ENCODE assay signal across 6 cellular contexts in genomic region chr15:66467162-66468040, GRCh38. TPM values are rescaled to one million over a fixed set of nuclear protein-coding genes. Genes with fewer than 3 reads are reported as not detected.
DNase-seq lines count a peak whose midpoint lies in the region; ATAC-seq and TF ChIP-seq lines count a peak whose summit lies in the region.
"Not testable (repeated sequence)": the region's sequence is repeated elsewhere in the genome, so short reads cannot be mapped to it uniquely, and the experiment has no call there.

No MANE protein-coding gene starts in this region.

- not testable (repeated sequence) for DNase-seq in CD4-positive, alpha-beta memory T cell; T-helper 17 cell; endodermal cell; left lobe of liver (ENCODE audit: low spot score); naive thymus-derived CD4-positive, alpha-beta T cell
- DNase-seq in activated T-cell treated with anti-CD3 and anti-CD28 coated beads, Interleukin-2, amount 50 U/mL, for 24 hours, result peak; percentile 2

- TF ChIP-seq CTCF in endodermal cell (conservative IDR thresholded peaks at IDR 0.05), result not testable (repeated sequence)

- not testable (repeated sequence) for H3K27me3 Mint-ChIP-seq in CD4-positive, alpha-beta memory T cell; T-helper 17 cell; activated T-cell treated with anti-CD3 and anti-CD28 coated beads, Interleukin-2, amount 50 U/mL, for 24 hours; endodermal cell (ENCODE audit: insufficient read depth); naive thymus-derived CD4-positive, alpha-beta T cell

- CTCF ChIA-PET in CD4-positive, alpha-beta memory T cell (lab: Charles Lee; ENCODE audit: partially characterized antibody), result interaction anchor here (1.0 kb wide), 1 partner anchor 73 kb away, joined by 4 read pairs; no protein-coding TSS in a partner anchor
- CTCF ChIA-PET in naive thymus-derived CD4-positive, alpha-beta T cell (lab: Charles Lee), result not testable (repeated sequence)

- peaks cover 8 to 15% of the 10 kb centered on the region in 2 donors for H3K36me3 Mint-ChIP-seq in CD4-positive, alpha-beta memory T cell
- H3K36me3 Mint-ChIP-seq in T-helper 17 cell (ENCODE audit: low read depth), result not testable (repeated sequence)
- H3K36me3 Mint-ChIP-seq in activated T-cell treated with anti-CD3 and anti-CD28 coated beads, Interleukin-2, amount 50 U/mL, for 24 hours (ENCODE audit: low read depth), result peaks cover 81% of the 10 kb centered on the region
- H3K36me3 Mint-ChIP-seq in endodermal cell (ENCODE audit: low read depth), result peaks cover 49% of the 10 kb centered on the region
- peaks cover 0 to 25% (median 23%) of the 10 kb centered on the region in 5 donors for H3K36me3 Mint-ChIP-seq in naive thymus-derived CD4-positive, alpha-beta T cell

- not testable (repeated sequence) for ATAC-seq in T-helper 17 cell; naive thymus-derived CD4-positive, alpha-beta T cell
- peak; percentile 87 for ATAC-seq in left lobe of liver

- H3K9ac ChIP-seq in endodermal cell (ENCODE audit: extremely low read depth, low read length, poor library complexity, severe bottlenecking), result not testable (repeated sequence)

- not testable (repeated sequence) for H3K4me3 Mint-ChIP-seq in CD4-positive, alpha-beta memory T cell; T-helper 17 cell; activated T-cell treated with anti-CD3 and anti-CD28 coated beads, Interleukin-2, amount 50 U/mL, for 24 hours; endodermal cell; naive thymus-derived CD4-positive, alpha-beta T cell

- peak overlapping the region in 4 of 7 donors; percentile 29 to 62 (median 52) for H3K27ac Mint-ChIP-seq in CD4-positive, alpha-beta memory T cell
- peak overlapping the region; percentile 43 for H3K27ac Mint-ChIP-seq in T-helper 17 cell
- H3K27ac Mint-ChIP-seq in activated T-cell treated with anti-CD3 and anti-CD28 coated beads, Interleukin-2, amount 50 U/mL, for 24 hours; endodermal cell: not testable (repeated sequence)
- H3K27ac Mint-ChIP-seq in naive thymus-derived CD4-positive, alpha-beta T cell, result peak overlapping the region in 7 of 9 donors; percentile 14 to 53 (median 36)

- WGBS in endodermal cell (ENCODE audit: insufficient coverage in 1 of 2, insufficient read length in 1 of 2), 2 experiments, result 95% methylated on average over 7 to 10 of the region's 11 CpGs

- not testable (repeated sequence) for H3K9me3 ChIP-seq in CD4-positive, alpha-beta memory T cell (ENCODE audit: control insufficient read depth in 1 of 2, low read length in 2 of 2); T-helper 17 cell (ENCODE audit: control insufficient read depth, low read length, poor library complexity, severe bottlenecking); naive thymus-derived CD4-positive, alpha-beta T cell (ENCODE audit: control insufficient read depth in 2 of 3, low read length in 3 of 3)
- peaks cover 46% of the 10 kb centered on the region for H3K9me3 ChIP-seq in endodermal cell (ENCODE audit: control insufficient read depth, low read length)

- peaks cover 15 to 39% (median 26%) of the 10 kb centered on the region in 4 donors for H3K4me1 Mint-ChIP-seq in CD4-positive, alpha-beta memory T cell
- H3K4me1 Mint-ChIP-seq in T-helper 17 cell (peaks cover 14% of the 10 kb centered on the region), endodermal cell (peaks cover 43% of the 10 kb centered on the region)
- peaks cover 40% of the 10 kb centered on the region for H3K4me1 Mint-ChIP-seq in activated T-cell treated with anti-CD3 and anti-CD28 coated beads, Interleukin-2, amount 50 U/mL, for 24 hours (ENCODE audit: low read depth)
- peaks cover 19 to 49% (median 29%) of the 10 kb centered on the region in 7 donors for H3K4me1 Mint-ChIP-seq in naive thymus-derived CD4-positive, alpha-beta T cell

- H3K9me3 Mint-ChIP-seq in CD4-positive, alpha-beta memory T cell; activated T-cell treated with anti-CD3 and anti-CD28 coated beads, Interleukin-2, amount 50 U/mL, for 24 hours; naive thymus-derived CD4-positive, alpha-beta T cell: not testable (repeated sequence)
- H3K9me3 Mint-ChIP-seq in endodermal cell, result peaks cover 43% of the 10 kb centered on the region

- intact Hi-C loops in CD4-positive, alpha-beta memory T cell (cut with micrococcal nuclease); naive thymus-derived CD4-positive, alpha-beta T cell (cut with micrococcal nuclease): not testable (repeated sequence)

- not testable (repeated sequence) for H3K27me3 ChIP-seq in CD4-positive, alpha-beta memory T cell (ENCODE audit: insufficient read depth, low read length); endodermal cell (ENCODE audit: control insufficient read depth, insufficient read depth, low read length, poor library complexity, severe bottlenecking); naive thymus-derived CD4-positive, alpha-beta T cell (ENCODE audit: control insufficient read depth in 2 of 2, insufficient read depth in 2 of 2, low read length in 2 of 2)

- H3K36me3 ChIP-seq in CD4-positive, alpha-beta memory T cell (ENCODE audit: insufficient read depth, low read length); naive thymus-derived CD4-positive, alpha-beta T cell (ENCODE audit: control insufficient read depth in 2 of 3, insufficient read depth in 3 of 3, low read length in 3 of 3): not testable (repeated sequence)
- H3K36me3 ChIP-seq in endodermal cell (ENCODE audit: control insufficient read depth, insufficient read depth, low read length), result peaks cover 47% of the 10 kb centered on the region

- not testable (repeated sequence) for H3K27ac ChIP-seq in CD4-positive, alpha-beta memory T cell (ENCODE audit: low read depth, low read length); endodermal cell (ENCODE audit: low read depth, low read length); naive thymus-derived CD4-positive, alpha-beta T cell (ENCODE audit: low read depth, low read length)

- peaks cover 23% of the 10 kb centered on the region for H3K4me1 ChIP-seq in CD4-positive, alpha-beta memory T cell (ENCODE audit: insufficient read depth, low read length)
- H3K4me1 ChIP-seq in endodermal cell (ENCODE audit: control insufficient read depth, insufficient read depth, low read length), result not testable (repeated sequence)
- H3K4me1 ChIP-seq in naive thymus-derived CD4-positive, alpha-beta T cell (ENCODE audit: control insufficient read depth in 2 of 2, insufficient read depth in 2 of 2, low read length in 2 of 2), result peaks cover 13 to 16% of the 10 kb centered on the region in 2 donors

- not testable (repeated sequence) for H3K4me3 ChIP-seq in CD4-positive, alpha-beta memory T cell (ENCODE audit: low read length in 2 of 2); naive thymus-derived CD4-positive, alpha-beta T cell (ENCODE audit: low read length)
- H3K4me3 ChIP-seq in endodermal cell (ENCODE audit: low read length), result peak overlapping the region; percentile 73

- POLR2A ChIA-PET in CD4-positive, alpha-beta memory T cell (lab: Charles Lee; ENCODE audit: partially characterized antibody), result interaction anchor here (0.6 to 1.3 kb wide), 3 partner anchors 29 to 270 kb away, joined by 3 to 5 read pairs (median 3); no protein-coding TSS in a partner anchor
- POLR2A ChIA-PET in naive thymus-derived CD4-positive, alpha-beta T cell (lab: Charles Lee), result interaction anchor here (1.3 kb wide), 1 partner anchor 79 kb away, joined by 3 read pairs; no protein-coding TSS in a partner anchor

RNA-seq across cellular contexts. Expression of gene SNAPC5, which starts 30.2 kb away (rescaled TPM):
- 10 to 100 TPM; 32.5 to 36.6 TPM for total RNA-seq in CD4-positive, alpha-beta memory T cell
- 10 to 100 TPM; 58.2 to 76.1 TPM for polyA plus RNA-seq in CD4-positive, alpha-beta memory T cell
- total RNA-seq in T-helper 17 cell (10 to 100 TPM; 15.1 to 20.5 TPM), endodermal cell (10 to 100 TPM; 25.4 to 27.4 TPM), left lobe of liver (16.3 TPM)
- 22.0 TPM for polyA plus RNA-seq in endodermal cell (2013, experiment 1 of 2)
- 25.3 TPM for polyA plus RNA-seq in endodermal cell (2013, experiment 2 of 2)
- total RNA-seq in naive thymus-derived CD4-positive, alpha-beta T cell, result 10 to 100 TPM; 20.4 to 35.9 (median 25.0) TPM
- 10 to 100 TPM; 66.9 to 77.6 TPM for polyA plus RNA-seq in naive thymus-derived CD4-positive, alpha-beta T cell

RNA-seq across cellular contexts. Expression of gene RPL4, which starts 37.3 kb away (rescaled TPM):
- total RNA-seq in CD4-positive, alpha-beta memory T cell, result 1,000 to 10,000 TPM; 3,820 to 4,004 TPM
- 1,000 to 10,000 TPM; 1,070 to 1,459 TPM for polyA plus RNA-seq in CD4-positive, alpha-beta memory T cell
- total RNA-seq in T-helper 17 cell (1,000 to 10,000 TPM; 3,651 to 3,689 TPM), endodermal cell (1,000 to 10,000 TPM; 2,700 to 3,227 TPM), left lobe of liver (753 TPM)
- polyA plus RNA-seq in endodermal cell (2013, experiment 1 of 2), result 4,331 TPM
- 4,059 TPM for polyA plus RNA-seq in endodermal cell (2013, experiment 2 of 2)
- total RNA-seq in naive thymus-derived CD4-positive, alpha-beta T cell, result 1,000 to 10,000 TPM; 2,229 to 4,292 (median 4,136) TPM
- polyA plus RNA-seq in naive thymus-derived CD4-positive, alpha-beta T cell, result 1,000 to 10,000 TPM in 1 of 2 donors, 100 to 1,000 TPM in 1; 898 to 1,586 TPM

RNA-seq across cellular contexts. Expression of gene ZWILCH, which starts 37.7 kb away (rescaled TPM):
- total RNA-seq in CD4-positive, alpha-beta memory T cell, result 1 to 10 TPM; 5.1 to 6.5 TPM
- polyA plus RNA-seq in CD4-positive, alpha-beta memory T cell, result 1 to 10 TPM; 6.2 to 7.2 TPM
- 10 to 100 TPM in 1 of 2 donors, 1 to 10 TPM in 1; 5.6 to 10.5 TPM for total RNA-seq in T-helper 17 cell
- 10 to 100 TPM; 37.3 to 44.2 TPM for total RNA-seq in endodermal cell
- 41.3 TPM for polyA plus RNA-seq in endodermal cell (2013, experiment 1 of 2)
- 36.1 TPM for polyA plus RNA-seq in endodermal cell (2013, experiment 2 of 2)
- 3.3 TPM for total RNA-seq in left lobe of liver
- 10 to 100 TPM in 1 of 5 experiments, 1 to 10 TPM in 4; 5.6 to 20.3 (median 6.8) TPM for total RNA-seq in naive thymus-derived CD4-positive, alpha-beta T cell
- polyA plus RNA-seq in naive thymus-derived CD4-positive, alpha-beta T cell, result 1 to 10 TPM; 4.3 to 4.8 TPM
